Comparison of ENCODE assay signal across 8 cellular contexts in the genomic region with DNA sequence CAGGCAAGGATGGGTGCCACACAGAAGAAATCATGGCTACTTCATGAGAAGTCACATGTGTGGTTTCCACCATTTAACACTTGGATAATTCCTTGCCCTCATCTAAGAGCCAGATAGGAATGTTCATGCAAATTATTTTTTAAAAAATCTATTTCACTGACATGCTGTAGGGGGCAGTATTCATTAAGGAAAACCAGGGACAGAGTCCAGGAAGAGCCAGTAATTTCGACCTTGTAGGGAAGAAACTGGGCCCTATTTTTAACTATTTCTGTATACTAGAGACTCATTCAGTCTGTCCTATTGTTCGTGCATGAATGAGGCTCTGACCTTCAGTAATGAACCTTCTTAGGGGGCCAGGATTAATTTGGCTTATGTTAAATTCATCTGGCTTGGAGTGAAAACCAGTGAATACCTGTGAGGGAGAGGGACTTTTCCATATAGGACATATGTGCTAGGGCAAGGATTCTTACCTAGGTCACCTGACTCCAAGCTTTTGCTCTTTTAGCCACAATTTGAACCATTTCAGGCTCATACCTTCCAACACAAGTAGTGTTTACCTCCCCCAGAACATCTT.
DNase-seq lines count a peak whose midpoint lies in the region; ATAC-seq and TF ChIP-seq lines count a peak whose summit lies in the region.

No MANE protein-coding gene starts in this region.

- no peaks in the 10 kb centered on the region for H3K4me1 Mint-ChIP-seq in activated CD8-positive, alpha-beta memory T cell treated with anti-CD3 and anti-CD28 coated beads, Interleukin-2, amount 10 ng/mL, durations not matched to agents 7 days and 5 days

- H3K36me3 ChIP-seq in upper lobe of right lung, result no peaks in the 10 kb centered on the region

- no peaks in the 10 kb centered on the region for H3K36me3 Mint-ChIP-seq in activated CD8-positive, alpha-beta memory T cell treated with anti-CD3 and anti-CD28 coated beads, Interleukin-2, amount 10 ng/mL, durations not matched to agents 7 days and 5 days

- peaks cover 3% of the 10 kb centered on the region for H3K27me3 Mint-ChIP-seq in activated CD8-positive, alpha-beta memory T cell treated with anti-CD3 and anti-CD28 coated beads, Interleukin-2, amount 10 ng/mL, durations not matched to agents 7 days and 5 days

- no peak for TF ChIP-seq POLR2A in NB4 (IDR thresholded peaks at IDR 0.05; ENCODE audit: extremely low read depth, insufficient read length)

- no peak overlapping the region for H3K27ac ChIP-seq in upper lobe of right lung

- no peaks in the 10 kb centered on the region for H3K9me3 ChIP-seq in upper lobe of right lung

- H3K27me3 ChIP-seq in upper lobe of right lung, result no peaks in the 10 kb centered on the region

- intact Hi-C loops in upper lobe of right lung (cut with DNase I), result loop anchor here (10.0 kb wide), 1 partner anchor 341 kb away; no protein-coding TSS in a partner anchor

- no peak overlapping the region for H3K4me3 Mint-ChIP-seq in activated CD8-positive, alpha-beta memory T cell treated with anti-CD3 and anti-CD28 coated beads, Interleukin-2, amount 10 ng/mL, durations not matched to agents 7 days and 5 days

- no peak overlapping the region for H3K4me3 ChIP-seq in NB4 (ENCODE audit: low read depth, low read length)
- no peak overlapping the region for H3K4me3 ChIP-seq in upper lobe of right lung

- peak; percentile 64 for ATAC-seq in upper lobe of right lung
- no peak for ATAC-seq in activated CD8-positive, alpha-beta memory T cell treated with anti-CD3 and anti-CD28 coated beads, Interleukin-2, amount 10 ng/mL, durations not matched to agents 7 days and 5 days

- CTCF ChIA-PET in activated CD8-positive, alpha-beta memory T cell treated with anti-CD3 and anti-CD28 coated beads, Interleukin-2, amount 10 ng/mL, durations not matched to agents 7 days and 5 days (lab: Charles Lee), result interaction anchor here (0.8 to 1.4 kb wide), 2 partner anchors 198 to 223 kb away, joined by 3 read pairs; no protein-coding TSS in a partner anchor

- TF ChIP-seq CTCF in NB4 (IDR thresholded peaks at IDR 0.05; ENCODE audit: low read depth, low read length), result peak; percentile 23
- peak; percentile 61 for TF ChIP-seq CTCF in upper lobe of right lung (IDR thresholded peaks at IDR 0.05)

- H3K4me1 ChIP-seq in upper lobe of right lung, result no peaks in the 10 kb centered on the region

- no peaks in the 10 kb centered on the region for H3K9me3 Mint-ChIP-seq in activated CD8-positive, alpha-beta memory T cell treated with anti-CD3 and anti-CD28 coated beads, Interleukin-2, amount 10 ng/mL, durations not matched to agents 7 days and 5 days (ENCODE audit: low read depth)

- no peak overlapping the region for H3K27ac Mint-ChIP-seq in activated CD8-positive, alpha-beta memory T cell treated with anti-CD3 and anti-CD28 coated beads, Interleukin-2, amount 10 ng/mL, durations not matched to agents 7 days and 5 days

- DNase-seq in Daoy (ENCODE audit: low read depth) (peak; percentile 27), NB4 (ENCODE audit: low read depth) (peak; percentile 19), amniotic stem cell (lab: John Stamatoyannopoulos, UW) (peak; percentile 47), iPS-NIHi7 (ENCODE audit: extremely low spot score) (peak; percentile 70), upper lobe of right lung (no peak), HK-2 (ENCODE audit: unreplicated experiment) (no peak), cortex of kidney (lab: John Stamatoyannopoulos, UW) (no peak)
- DNase-seq in activated CD8-positive, alpha-beta memory T cell treated with anti-CD3 and anti-CD28 coated beads, Interleukin-2, amount 10 ng/mL, durations not matched to agents 7 days and 5 days, result no peak

Comparison
In these comparisons a context has a peak if more than half of its experiments do, and no peak if none do; other contexts are left out.
1. DNase-seq: peak in Daoy (single experiment), NB4 (single experiment), amniotic stem cell (single experiment) and iPS-NIHi7 (single experiment); none in upper lobe of right lung (single experiment), HK-2 (single experiment), cortex of kidney (single experiment) and activated CD8-positive, alpha-beta memory T cell treated with anti-CD3 and anti-CD28 coated beads, Interleukin-2, amount 10 ng/mL, durations not matched to agents 7 days and 5 days (single experiment).